In genomic region chr20:36761125-36761524, GRCh38 we compare ENCODE assay signal across 20 cellular contexts.
"Had no signal": no experiment of that assay in that cellular context is flagged by ENCODE, and none has a peak within 500 bp of the region (broad histone marks: within the 10 kb centered on the region; RNA-seq: fewer than 3 reads in every experiment).

No MANE protein-coding gene starts in this region.

- H3K9me3 Mint-ChIP-seq: activated naive CD4-positive, alpha-beta T cell treated with anti-CD3 and anti-CD28 coated beads, Interleukin-2, amount 50 U/mL, for 24 hours; activated T-helper 2 cell treated with anti-CD3 and anti-CD28 coated beads, Interferon-gamma antibody, Interleukin-2, Interleukin-4, amounts not matched to agents 10 μg/mL and 5 μg/mL and 100 μg/mL, durations not matched to agents 14 hours and 24 hours and 36 hours; naive thymus-derived CD4-positive, alpha-beta T cell; T-cell; WTC11 had no signal

- H3K9me3 ChIP-seq: gastrocnemius medialis, heart right ventricle, sigmoid colon, testis had no signal

- H3K27ac Mint-ChIP-seq: activated naive CD4-positive, alpha-beta T cell treated with anti-CD3 and anti-CD28 coated beads, Interleukin-2, amount 50 U/mL, for 24 hours; activated T-helper 2 cell treated with anti-CD3 and anti-CD28 coated beads, Interferon-gamma antibody, Interleukin-2, Interleukin-4, amounts not matched to agents 10 μg/mL and 5 μg/mL and 100 μg/mL, durations not matched to agents 14 hours and 24 hours and 36 hours; WTC11 had no signal

- DNase-seq: activated CD4-positive, alpha-beta T cell treated with anti-CD3 and anti-CD28 coated beads, Interleukin-2, amount 50 U/mL, for 1 hour; activated CD8-positive, alpha-beta memory T cell treated with anti-CD3 and anti-CD28 coated beads, Interleukin-2, amount 50 U/mL, for 4 hours; caudate nucleus; effector memory CD4-positive, alpha-beta T cell; gastrocnemius medialis; heart right ventricle; mammary epithelial cell; naive thymus-derived CD4-positive, alpha-beta T cell; occipital lobe; sigmoid colon; stimulated activated CD4-positive, alpha-beta T cell treated with anti-CD3 and anti-CD28 coated beads, Interleukin-2, amount 100 ng/mL, for 24 hours; stimulated activated naive CD8-positive, alpha-beta T cell treated with anti-CD3 and anti-CD28 coated beads, Interleukin-15, Interleukin-2, amounts not matched to agents 100 U/mL and 50 U/mL, for 24 hours; T-cell; testis had no signal

- H3K36me3 ChIP-seq: gastrocnemius medialis, sigmoid colon had no signal

- H3K27me3 ChIP-seq: gastrocnemius medialis, heart right ventricle, sigmoid colon, testis had no signal

- H3K27me3 Mint-ChIP-seq: activated naive CD4-positive, alpha-beta T cell treated with anti-CD3 and anti-CD28 coated beads, Interleukin-2, amount 50 U/mL, for 24 hours; naive thymus-derived CD4-positive, alpha-beta T cell; T-cell had no signal

- FAIRE-seq: islet of Langerhans had no signal

- H3K27ac ChIP-seq: coronary artery, epithelial cell of prostate, gastrocnemius medialis, heart right ventricle, sigmoid colon, testis had no signal

- H3K4me1 Mint-ChIP-seq: activated naive CD4-positive, alpha-beta T cell treated with anti-CD3 and anti-CD28 coated beads, Interleukin-2, amount 50 U/mL, for 24 hours; WTC11 had no signal

- H3K4me1 ChIP-seq: gastrocnemius medialis, sigmoid colon, testis had no signal

- H3K4me3 Mint-ChIP-seq: activated naive CD4-positive, alpha-beta T cell treated with anti-CD3 and anti-CD28 coated beads, Interleukin-2, amount 50 U/mL, for 24 hours; naive thymus-derived CD4-positive, alpha-beta T cell; T-cell; WTC11 had no signal

- H3K4me3 ChIP-seq: coronary artery, gastrocnemius medialis, heart right ventricle, sigmoid colon, testis had no signal

- ATAC-seq: gastrocnemius medialis; heart right ventricle; naive thymus-derived CD4-positive, alpha-beta T cell; stimulated activated naive CD8-positive, alpha-beta T cell treated with anti-CD3 and anti-CD28 coated beads, Interleukin-15, Interleukin-2, amounts not matched to agents 100 U/mL and 50 U/mL, for 24 hours; T-cell; WTC11 had no signal
